In genomic region chr10:22655312-22655973, GRCh38 we compare ENCODE assay signal across 8 cellular contexts. TPM values are rescaled to one million over a fixed set of nuclear protein-coding genes. Genes with fewer than 3 reads are reported as not detected.
DNase-seq lines count a peak whose midpoint lies in the region; ATAC-seq and TF ChIP-seq lines count a peak whose summit lies in the region.

No MANE protein-coding gene starts in this region.

- CTCF ChIA-PET in CD4-positive, alpha-beta memory T cell (lab: Charles Lee; ENCODE audit: partially characterized antibody): interaction anchor here (0.6 to 6.4 kb wide), 19 partner anchors 9 to 662 kb away, joined by 3 to 39 read pairs (median 5); no protein-coding TSS in a partner anchor

- POLR2A ChIA-PET in CD4-positive, alpha-beta memory T cell (lab: Charles Lee; ENCODE audit: partially characterized antibody): interaction anchor here (0.7 to 34.5 kb wide), 15 partner anchors 8 to 653 kb away, joined by 3 to 895 read pairs (median 6); partner anchors contain the start of genes COMMD3, DNAJC1 and PIP4K2A

- H3K4me3 ChIP-seq in CD4-positive, alpha-beta memory T cell (ENCODE audit: low read length in 2 of 2): peak overlapping the region; percentile 12 to 40

- DNase-seq in CD4-positive, alpha-beta memory T cell: peak; percentile 75 to 83 (median 80)
- DNase-seq in left lobe of liver (ENCODE audit: low spot score) (no peak), SW480 (ENCODE audit: low spot score) (no peak), endothelial cell (ENCODE audit: low spot score) (no peak), hypothalamus (lab: John Stamatoyannopoulos, UW) (no peak)

- H3K27ac ChIP-seq in CD4-positive, alpha-beta memory T cell (ENCODE audit: low read depth, low read length): peak overlapping the region; percentile 61

- H3K4me3 Mint-ChIP-seq in CD4-positive, alpha-beta memory T cell: peak overlapping the region; percentile 79 to 94 (median 84)
- peak overlapping the region; percentile 87 for H3K4me3 Mint-ChIP-seq in activated T-helper 17 cell treated with anti-CD3 and anti-CD28 coated beads, Interleukin-2, amount 50 U/mL, for 72 hours
- H3K4me3 Mint-ChIP-seq in endothelial cell (ENCODE audit: unreplicated experiment): no peak overlapping the region

- no peaks in the 10 kb centered on the region for H3K36me3 ChIP-seq in CD4-positive, alpha-beta memory T cell (ENCODE audit: insufficient read depth, low read length)

- H3K36me3 Mint-ChIP-seq in CD4-positive, alpha-beta memory T cell: peaks cover 15 to 25% of the 10 kb centered on the region in 2 donors
- peaks cover 38% of the 10 kb centered on the region for H3K36me3 Mint-ChIP-seq in activated T-helper 17 cell treated with anti-CD3 and anti-CD28 coated beads, Interleukin-2, amount 50 U/mL, for 72 hours (ENCODE audit: low read depth)
- peaks cover 18% of the 10 kb centered on the region for H3K36me3 Mint-ChIP-seq in endothelial cell (ENCODE audit: low read depth, unreplicated experiment)

- intact Hi-C loops in CD4-positive, alpha-beta memory T cell (cut with micrococcal nuclease): loop anchor here (1.0 to 2.0 kb wide), 7 partner anchors 9 to 69 kb away; no protein-coding TSS in a partner anchor

- peaks cover 100% of the 10 kb centered on the region for H3K4me1 ChIP-seq in CD4-positive, alpha-beta memory T cell (ENCODE audit: insufficient read depth, low read length)

- peaks cover 70 to 100% (median 89%) of the 10 kb centered on the region in 4 donors for H3K4me1 Mint-ChIP-seq in CD4-positive, alpha-beta memory T cell
- H3K4me1 Mint-ChIP-seq in activated T-helper 17 cell treated with anti-CD3 and anti-CD28 coated beads, Interleukin-2, amount 50 U/mL, for 72 hours: peaks cover 78% of the 10 kb centered on the region
- H3K4me1 Mint-ChIP-seq in endothelial cell (ENCODE audit: unreplicated experiment): peaks cover 77% of the 10 kb centered on the region

- no peaks in the 10 kb centered on the region for H3K27me3 Mint-ChIP-seq in CD4-positive, alpha-beta memory T cell
- H3K27me3 Mint-ChIP-seq in activated T-helper 17 cell treated with anti-CD3 and anti-CD28 coated beads, Interleukin-2, amount 50 U/mL, for 72 hours: no peaks in the 10 kb centered on the region
- H3K27me3 Mint-ChIP-seq in endothelial cell (ENCODE audit: unreplicated experiment): peaks cover 1% of the 10 kb centered on the region

- ATAC-seq in HG02759 (IDR thresholded peaks at IDR 0.05; ENCODE audit: unreplicated experiment): peak; percentile 49
- ATAC-seq in activated T-helper 17 cell treated with anti-CD3 and anti-CD28 coated beads, Interleukin-2, amount 50 U/mL, for 72 hours (replicated peaks): peak; percentile 62
- peak; percentile 72 for ATAC-seq in left lobe of liver
- no peak for ATAC-seq in GM21381 (IDR thresholded peaks at IDR 0.05; ENCODE audit: unreplicated experiment)

- H3K9me3 Mint-ChIP-seq in CD4-positive, alpha-beta memory T cell: no peaks in the 10 kb centered on the region
- no peaks in the 10 kb centered on the region for H3K9me3 Mint-ChIP-seq in activated T-helper 17 cell treated with anti-CD3 and anti-CD28 coated beads, Interleukin-2, amount 50 U/mL, for 72 hours
- H3K9me3 Mint-ChIP-seq in endothelial cell (ENCODE audit: unreplicated experiment): no peaks in the 10 kb centered on the region

- H3K9me3 ChIP-seq in CD4-positive, alpha-beta memory T cell (ENCODE audit: control insufficient read depth in 1 of 2, low read length in 2 of 2): no peaks in the 10 kb centered on the region

- TF ChIP-seq CTCF in endothelial cell (IDR thresholded peaks at IDR 0.05; ENCODE audit: unreplicated experiment): no peak

- no peaks in the 10 kb centered on the region for H3K27me3 ChIP-seq in CD4-positive, alpha-beta memory T cell (ENCODE audit: insufficient read depth, low read length)

- H3K27ac Mint-ChIP-seq in CD4-positive, alpha-beta memory T cell: peak overlapping the region; percentile 85 to 95 (median 95)
- H3K27ac Mint-ChIP-seq in activated T-helper 17 cell treated with anti-CD3 and anti-CD28 coated beads, Interleukin-2, amount 50 U/mL, for 72 hours: peak overlapping the region; percentile 89
- no peak overlapping the region for H3K27ac Mint-ChIP-seq in endothelial cell (ENCODE audit: unreplicated experiment)

RNA-seq across cellular contexts. Expression of gene PIP4K2A, which starts 58.9 kb away (rescaled TPM):
- 100 to 1,000 TPM; 171 to 179 TPM for total RNA-seq in CD4-positive, alpha-beta memory T cell
- 10 to 100 TPM; 33.4 to 87.0 TPM for polyA plus RNA-seq in CD4-positive, alpha-beta memory T cell
- total RNA-seq in activated T-helper 17 cell treated with anti-CD3 and anti-CD28 coated beads, Interleukin-2, amount 50 U/mL, for 72 hours: 100 to 1,000 TPM in 1 of 2 donors, 10 to 100 TPM in 1; 86.1 to 111 TPM
- total RNA-seq in left lobe of liver (10.9 TPM), endothelial cell (ENCODE audit: unreplicated experiment) (110 TPM)

Comparison
In these comparisons a context has a peak if more than half of its experiments do, and no peak if none do; other contexts are left out.
1. DNase-seq: peak in CD4-positive, alpha-beta memory T cell (5 of 5); none in left lobe of liver (single experiment), SW480 (single experiment), endothelial cell (single experiment) and hypothalamus (0 of 51).